Comparison of ENCODE assay signal across 8 cellular contexts in genomic region chrX:79270401-79270800, GRCh38.
A peak's percentile ranks its signal among the peaks of the same experiment; 100 is the strongest.
DNase-seq lines count a peak whose midpoint lies in the region; ATAC-seq and TF ChIP-seq lines count a peak whose summit lies in the region.

No MANE protein-coding gene starts in this region.

- TF ChIP-seq CTCF in OCI-LY3 (IDR thresholded peaks at IDR 0.05; ENCODE audit: low read depth, low read length), result peak; percentile 82
- peak; percentile 3 for TF ChIP-seq CTCF in liver (IDR thresholded peaks at IDR 0.05; ENCODE audit: low read depth, low read length, missing input control)

- H3K4me3 ChIP-seq in OCI-LY3 (ENCODE audit: low read length) (no peak overlapping the region), liver (ENCODE audit: low read depth in 1 of 3, low read length in 3 of 3) (no peak overlapping the region)

- no peaks in the 10 kb centered on the region for H3K9me3 Mint-ChIP-seq in activated T-helper 2 cell treated with anti-CD3 and anti-CD28 coated beads, Interferon-gamma antibody, Interleukin-2, Interleukin-4, amounts not matched to agents 10 μg/mL and 5 μg/mL and 100 μg/mL, durations not matched to agents 14 hours and 24 hours and 36 hours

- TF ChIP-seq RAD21 in liver (IDR thresholded peaks at IDR 0.05), result peak; percentile 56 to 66

- no peak overlapping the region; the same call in 1 of the 2 replicates for H3K27ac ChIP-seq in OCI-LY3 (ENCODE audit: low read length)
- H3K27ac ChIP-seq in liver (ENCODE audit: low read depth in 1 of 2, low read length in 2 of 2), result no peak overlapping the region

- H2AFZ ChIP-seq in OCI-LY3 (ENCODE audit: low read depth, low read length), result 0 out of 2 replicates have a peak overlapping the region, but pooled peaks have one; percentile 1

- no peaks in the 10 kb centered on the region for H3K36me3 Mint-ChIP-seq in activated T-helper 2 cell treated with anti-CD3 and anti-CD28 coated beads, Interferon-gamma antibody, Interleukin-2, Interleukin-4, amounts not matched to agents 10 μg/mL and 5 μg/mL and 100 μg/mL, durations not matched to agents 14 hours and 24 hours and 36 hours (ENCODE audit: low read depth)

- no peaks in the 10 kb centered on the region for H3K79me2 ChIP-seq in OCI-LY3 (ENCODE audit: low read length)

- no peak overlapping the region for H3K27ac Mint-ChIP-seq in activated T-helper 2 cell treated with anti-CD3 and anti-CD28 coated beads, Interferon-gamma antibody, Interleukin-2, Interleukin-4, amounts not matched to agents 10 μg/mL and 5 μg/mL and 100 μg/mL, durations not matched to agents 14 hours and 24 hours and 36 hours

- H3K4me2 ChIP-seq in OCI-LY3 (ENCODE audit: low read length), result peak overlapping the region; percentile 11

- H3K9ac ChIP-seq in OCI-LY3 (ENCODE audit: low read length), result peak overlapping the region; percentile 14; the same call in 1 of the 2 replicates
- H3K9ac ChIP-seq in liver (ENCODE audit: low read depth in 1 of 2, low read length in 2 of 2), result no peak overlapping the region

- ATAC-seq in GM18519 (IDR thresholded peaks at IDR 0.05; ENCODE audit: low FRiP score, unreplicated experiment) (peak; percentile 93), HG02798 (IDR thresholded peaks at IDR 0.05; ENCODE audit: poor library complexity, unreplicated experiment) (peak; percentile 96)
- ATAC-seq in stimulated activated naive CD8-positive, alpha-beta T cell treated with anti-CD3 and anti-CD28 coated beads, Interleukin-15, Interleukin-2, amounts not matched to agents 100 U/mL and 50 U/mL, for 24 hours, result peak; percentile 98

- H3K4me3 Mint-ChIP-seq in activated T-helper 2 cell treated with anti-CD3 and anti-CD28 coated beads, Interferon-gamma antibody, Interleukin-2, Interleukin-4, amounts not matched to agents 10 μg/mL and 5 μg/mL and 100 μg/mL, durations not matched to agents 14 hours and 24 hours and 36 hours (ENCODE audit: low read depth), result no peak overlapping the region

- H3K36me3 ChIP-seq in OCI-LY3 (replicated peaks; ENCODE audit: low read depth, low read length) (no peaks in the 10 kb centered on the region), liver (ENCODE audit: control insufficient read depth in 4 of 4, insufficient read depth in 3 of 4, low read depth in 1 of 4, low read length in 3 of 4) (no peaks in the 10 kb centered on the region)

- DNase-seq in activated T-helper 2 cell treated with anti-CD3 and anti-CD28 coated beads, Interferon-gamma antibody, Interleukin-2, Interleukin-4, amounts not matched to agents 10 μg/mL and 5 μg/mL and 100 μg/mL, durations not matched to agents 14 hours and 24 hours and 36 hours (ENCODE audit: low spot score), result peak; percentile 49
- peak; percentile 75 for DNase-seq in stimulated activated naive CD8-positive, alpha-beta T cell treated with anti-CD3 and anti-CD28 coated beads, Interleukin-15, Interleukin-2, amounts not matched to agents 100 U/mL and 50 U/mL, for 24 hours
- DNase-seq in mesenteric fat pad (ENCODE audit: low spot score) (no peak), NCI-H510A (lab: John Stamatoyannopoulos, UW) (no peak)

- H3K4me1 ChIP-seq in OCI-LY3 (ENCODE audit: low read length) (peaks cover 34% of the 10 kb centered on the region), liver (ENCODE audit: control insufficient read depth in 4 of 4, insufficient read depth in 4 of 4, low read length in 3 of 4) (no peaks in the 10 kb centered on the region)

- no peaks in the 10 kb centered on the region for H3K9me3 ChIP-seq in OCI-LY3 (ENCODE audit: insufficient read depth, low read length)
- no peaks in the 10 kb centered on the region for H3K9me3 ChIP-seq in liver (ENCODE audit: control insufficient read depth in 4 of 4, low read length in 3 of 4)

- WGBS in liver, result 4% methylated on average over 4 of the region's 4 CpGs

- intact Hi-C loops in activated T-helper 2 cell treated with anti-CD3 and anti-CD28 coated beads, Interferon-gamma antibody, Interleukin-2, Interleukin-4, amounts not matched to agents 10 μg/mL and 5 μg/mL and 100 μg/mL, durations not matched to agents 14 hours and 24 hours and 36 hours (cut with micrococcal nuclease), result loop anchor here (1.0 to 5.0 kb wide), 2 partner anchors 142 to 188 kb away; no protein-coding TSS in a partner anchor

- H3K27me3 Mint-ChIP-seq in activated T-helper 2 cell treated with anti-CD3 and anti-CD28 coated beads, Interferon-gamma antibody, Interleukin-2, Interleukin-4, amounts not matched to agents 10 μg/mL and 5 μg/mL and 100 μg/mL, durations not matched to agents 14 hours and 24 hours and 36 hours (ENCODE audit: low read depth), result no peaks in the 10 kb centered on the region

- H3K27me3 ChIP-seq in OCI-LY3 (ENCODE audit: low read depth, low read length), result no peaks in the 10 kb centered on the region
- H3K27me3 ChIP-seq in liver (ENCODE audit: control insufficient read depth in 4 of 4, insufficient read depth in 4 of 4, low read length in 3 of 4), result no peaks in the 10 kb centered on the region

- H3K4me1 Mint-ChIP-seq in activated T-helper 2 cell treated with anti-CD3 and anti-CD28 coated beads, Interferon-gamma antibody, Interleukin-2, Interleukin-4, amounts not matched to agents 10 μg/mL and 5 μg/mL and 100 μg/mL, durations not matched to agents 14 hours and 24 hours and 36 hours (ENCODE audit: low read depth), result peaks cover 24% of the 10 kb centered on the region

- H4K20me1 ChIP-seq in OCI-LY3 (ENCODE audit: insufficient read depth, low read length), result no peaks in the 10 kb centered on the region

TF ChIP-seq in liver, 16 proteins besides CTCF, POLR2A, EP300 and RAD21:
- no peak for TF ChIP-seq JUND (IDR thresholded peaks at IDR 0.05)
- no peak for TF ChIP-seq TAF1 (conservative IDR thresholded peaks at IDR 0.05)
- TF ChIP-seq ZBTB33 (IDR thresholded peaks at IDR 0.05), result no peak
- TF ChIP-seq, protein P1, sequence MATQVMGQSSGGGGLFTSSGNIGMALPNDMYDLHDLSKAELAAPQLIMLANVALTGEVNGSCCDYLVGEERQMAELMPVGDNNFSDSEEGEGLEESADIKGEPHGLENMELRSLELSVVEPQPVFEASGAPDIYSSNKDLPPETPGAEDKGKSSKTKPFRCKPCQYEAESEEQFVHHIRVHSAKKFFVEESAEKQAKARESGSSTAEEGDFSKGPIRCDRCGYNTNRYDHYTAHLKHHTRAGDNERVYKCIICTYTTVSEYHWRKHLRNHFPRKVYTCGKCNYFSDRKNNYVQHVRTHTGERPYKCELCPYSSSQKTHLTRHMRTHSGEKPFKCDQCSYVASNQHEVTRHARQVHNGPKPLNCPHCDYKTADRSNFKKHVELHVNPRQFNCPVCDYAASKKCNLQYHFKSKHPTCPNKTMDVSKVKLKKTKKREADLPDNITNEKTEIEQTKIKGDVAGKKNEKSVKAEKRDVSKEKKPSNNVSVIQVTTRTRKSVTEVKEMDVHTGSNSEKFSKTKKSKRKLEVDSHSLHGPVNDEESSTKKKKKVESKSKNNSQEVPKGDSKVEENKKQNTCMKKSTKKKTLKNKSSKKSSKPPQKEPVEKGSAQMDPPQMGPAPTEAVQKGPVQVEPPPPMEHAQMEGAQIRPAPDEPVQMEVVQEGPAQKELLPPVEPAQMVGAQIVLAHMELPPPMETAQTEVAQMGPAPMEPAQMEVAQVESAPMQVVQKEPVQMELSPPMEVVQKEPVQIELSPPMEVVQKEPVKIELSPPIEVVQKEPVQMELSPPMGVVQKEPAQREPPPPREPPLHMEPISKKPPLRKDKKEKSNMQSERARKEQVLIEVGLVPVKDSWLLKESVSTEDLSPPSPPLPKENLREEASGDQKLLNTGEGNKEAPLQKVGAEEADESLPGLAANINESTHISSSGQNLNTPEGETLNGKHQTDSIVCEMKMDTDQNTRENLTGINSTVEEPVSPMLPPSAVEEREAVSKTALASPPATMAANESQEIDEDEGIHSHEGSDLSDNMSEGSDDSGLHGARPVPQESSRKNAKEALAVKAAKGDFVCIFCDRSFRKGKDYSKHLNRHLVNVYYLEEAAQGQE (IDR thresholded peaks at IDR 0.05), result no peak
- TF ChIP-seq GABPA (IDR thresholded peaks at IDR 0.05 in 1 of 2, conservative IDR thresholded peaks at IDR 0.05 in 1 of 2), result no peak
- no peak for TF ChIP-seq RXRA (IDR thresholded peaks at IDR 0.05)
- TF ChIP-seq NR2F2 (IDR thresholded peaks at IDR 0.05), result no peak
- TF ChIP-seq HNF4A (conservative IDR thresholded peaks at IDR 0.05), result no peak
- no peak for TF ChIP-seq MAX (IDR thresholded peaks at IDR 0.05)
- TF ChIP-seq EGR1 (IDR thresholded peaks at IDR 0.05; ENCODE audit: low read depth in 2 of 2), result no peak
- TF ChIP-seq, protein P2, sequence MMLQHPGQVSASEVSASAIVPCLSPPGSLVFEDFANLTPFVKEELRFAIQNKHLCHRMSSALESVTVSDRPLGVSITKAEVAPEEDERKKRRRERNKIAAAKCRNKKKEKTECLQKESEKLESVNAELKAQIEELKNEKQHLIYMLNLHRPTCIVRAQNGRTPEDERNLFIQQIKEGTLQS (IDR thresholded peaks at IDR 0.05), result no peak
- no peak for TF ChIP-seq FOXA2 (IDR thresholded peaks at IDR 0.05)
- TF ChIP-seq FOXA1 (IDR thresholded peaks at IDR 0.05), result no peak

Comparison
In these comparisons a context has a peak if more than half of its experiments do, and no peak if none do; other contexts are left out.
1. DNase-seq: peak in activated T-helper 2 cell treated with anti-CD3 and anti-CD28 coated beads, Interferon-gamma antibody, Interleukin-2, Interleukin-4, amounts not matched to agents 10 μg/mL and 5 μg/mL and 100 μg/mL, durations not matched to agents 14 hours and 24 hours and 36 hours (single experiment) and stimulated activated naive CD8-positive, alpha-beta T cell treated with anti-CD3 and anti-CD28 coated beads, Interleukin-15, Interleukin-2, amounts not matched to agents 100 U/mL and 50 U/mL, for 24 hours (single experiment); none in mesenteric fat pad (single experiment) and NCI-H510A (single experiment).
2. Peak in every context shown above with its lines, with median percentiles within 50 percentile points of each other: ATAC-seq.